In genomic region chr3:63967675-63968611, GRCh38 we compare ENCODE assay signal across 8 cellular contexts. TPM values are rescaled to one million over a fixed set of nuclear protein-coding genes. Genes with fewer than 3 reads are reported as not detected.
DNase-seq lines count a peak whose midpoint lies in the region; ATAC-seq and TF ChIP-seq lines count a peak whose summit lies in the region.

No MANE protein-coding gene starts in this region.

- H3K9ac ChIP-seq in rectal smooth muscle tissue (ENCODE audit: low read length) = no peak overlapping the region

- no peaks in the 10 kb centered on the region for H3K9me3 Mint-ChIP-seq in activated naive CD4-positive, alpha-beta T cell treated with anti-CD3 and anti-CD28 coated beads for 36 hours
- H3K9me3 Mint-ChIP-seq in glutamatergic neuron (ENCODE audit: unreplicated experiment) = no peaks in the 10 kb centered on the region

- ATAC-seq in HG02885 (IDR thresholded peaks at IDR 0.05; ENCODE audit: poor library complexity, unreplicated experiment) = peak; percentile 61

- H3K27ac Mint-ChIP-seq in activated naive CD4-positive, alpha-beta T cell treated with anti-CD3 and anti-CD28 coated beads for 36 hours = peak overlapping the region; percentile 93
- H3K27ac Mint-ChIP-seq in glutamatergic neuron (ENCODE audit: unreplicated experiment) = no peak overlapping the region

- H3K4me1 ChIP-seq in rectal smooth muscle tissue (ENCODE audit: control insufficient read depth, insufficient read depth, low read length) = peaks cover 67% of the 10 kb centered on the region

- H3K36me3 Mint-ChIP-seq in activated naive CD4-positive, alpha-beta T cell treated with anti-CD3 and anti-CD28 coated beads for 36 hours (ENCODE audit: low read depth) = peaks cover 1% of the 10 kb centered on the region
- no peaks in the 10 kb centered on the region for H3K36me3 Mint-ChIP-seq in glutamatergic neuron (ENCODE audit: unreplicated experiment)

- peak overlapping the region; percentile 76 for H3K27ac ChIP-seq in rectal smooth muscle tissue (ENCODE audit: low read depth, low read length)

- H3K4me1 Mint-ChIP-seq in activated naive CD4-positive, alpha-beta T cell treated with anti-CD3 and anti-CD28 coated beads for 36 hours (ENCODE audit: low read depth) = peaks cover 72% of the 10 kb centered on the region
- H3K4me1 Mint-ChIP-seq in glutamatergic neuron (ENCODE audit: low read depth, unreplicated experiment) = peaks cover 15% of the 10 kb centered on the region

- peak overlapping the region; percentile 60 for H3K4me3 ChIP-seq in rectal smooth muscle tissue (ENCODE audit: low read length)

- CTCF ChIA-PET in activated naive CD4-positive, alpha-beta T cell treated with anti-CD3 and anti-CD28 coated beads for 36 hours (lab: Charles Lee) = interaction anchor here (0.6 to 8.4 kb wide), 7 partner anchors 8 to 434 kb away, joined by 3 to 83 read pairs (median 4); partner anchors contain the start of gene PSMD6

- H3K4me3 Mint-ChIP-seq in activated naive CD4-positive, alpha-beta T cell treated with anti-CD3 and anti-CD28 coated beads for 36 hours = peak overlapping the region; percentile 78
- no peak overlapping the region for H3K4me3 Mint-ChIP-seq in glutamatergic neuron (ENCODE audit: unreplicated experiment)

- peak; percentile 32 to 90 (median 66) for DNase-seq in stimulated activated naive CD4-positive, alpha-beta T cell (lab: John Stamatoyannopoulos, UW)
- no peak for DNase-seq in stimulated activated naive CD4-positive, alpha-beta T cell treated with Interleukin-2 at 50 U/mL for 16 hours (lab: John Stamatoyannopoulos, UW)
- DNase-seq in NCI-H446 treated with DMSO at 0.1 percent for 48 hours (lab: John Stamatoyannopoulos, UW) (peak; percentile 76), glutamatergic neuron (peak; percentile 21), hepatic stellate cell (ENCODE audit: low spot score) (no peak)
- DNase-seq in activated naive CD4-positive, alpha-beta T cell treated with anti-CD3 and anti-CD28 coated beads for 36 hours = peak; percentile 48

- no peak for TF ChIP-seq CTCF in glutamatergic neuron (IDR thresholded peaks at IDR 0.05; ENCODE audit: partially characterized antibody, unreplicated experiment)

- H3K27me3 ChIP-seq in rectal smooth muscle tissue (ENCODE audit: control insufficient read depth, insufficient read depth, low read length) = no peaks in the 10 kb centered on the region

- intact Hi-C loops in activated naive CD4-positive, alpha-beta T cell treated with anti-CD3 and anti-CD28 coated beads for 36 hours (cut with micrococcal nuclease) = loop anchor here (1.0 to 5.0 kb wide), 4 partner anchors 13 to 106 kb away; partner anchors contain the start of genes ATXN7, PSMD6 and THOC7

- H3K36me3 ChIP-seq in rectal smooth muscle tissue (ENCODE audit: control insufficient read depth, insufficient read depth, low read length) = no peaks in the 10 kb centered on the region

- H3K27me3 Mint-ChIP-seq in activated naive CD4-positive, alpha-beta T cell treated with anti-CD3 and anti-CD28 coated beads for 36 hours (ENCODE audit: low read depth) = no peaks in the 10 kb centered on the region
- H3K27me3 Mint-ChIP-seq in glutamatergic neuron (ENCODE audit: unreplicated experiment) = no peaks in the 10 kb centered on the region

RNA-seq across cellular contexts. Expression of gene PSMD6, which starts 55.4 kb away (rescaled TPM):
- total RNA-seq in activated naive CD4-positive, alpha-beta T cell treated with anti-CD3 and anti-CD28 coated beads for 36 hours = 100 to 1,000 TPM; 101 to 103 TPM
- 78.6 TPM for total RNA-seq in glutamatergic neuron (ENCODE audit: unreplicated experiment)

RNA-seq across cellular contexts. Expression of gene SCAANT1, which starts 55.8 kb away (rescaled TPM):
- total RNA-seq in activated naive CD4-positive, alpha-beta T cell treated with anti-CD3 and anti-CD28 coated beads for 36 hours = not detected
- not detected for total RNA-seq in glutamatergic neuron (ENCODE audit: unreplicated experiment)

Comparison
In these comparisons a context has a peak if more than half of its experiments do, and no peak if none do; other contexts are left out.
1. DNase-seq: peak in stimulated activated naive CD4-positive, alpha-beta T cell (6 of 6), NCI-H446 treated with DMSO at 0.1 percent for 48 hours (single experiment), activated naive CD4-positive, alpha-beta T cell treated with anti-CD3 and anti-CD28 coated beads for 36 hours (single experiment) and glutamatergic neuron (single experiment); none in stimulated activated naive CD4-positive, alpha-beta T cell treated with Interleukin-2 at 50 U/mL for 16 hours (single experiment) and hepatic stellate cell (single experiment).